Comparison of ENCODE assay signal across 5 cellular contexts in the genomic region with DNA sequence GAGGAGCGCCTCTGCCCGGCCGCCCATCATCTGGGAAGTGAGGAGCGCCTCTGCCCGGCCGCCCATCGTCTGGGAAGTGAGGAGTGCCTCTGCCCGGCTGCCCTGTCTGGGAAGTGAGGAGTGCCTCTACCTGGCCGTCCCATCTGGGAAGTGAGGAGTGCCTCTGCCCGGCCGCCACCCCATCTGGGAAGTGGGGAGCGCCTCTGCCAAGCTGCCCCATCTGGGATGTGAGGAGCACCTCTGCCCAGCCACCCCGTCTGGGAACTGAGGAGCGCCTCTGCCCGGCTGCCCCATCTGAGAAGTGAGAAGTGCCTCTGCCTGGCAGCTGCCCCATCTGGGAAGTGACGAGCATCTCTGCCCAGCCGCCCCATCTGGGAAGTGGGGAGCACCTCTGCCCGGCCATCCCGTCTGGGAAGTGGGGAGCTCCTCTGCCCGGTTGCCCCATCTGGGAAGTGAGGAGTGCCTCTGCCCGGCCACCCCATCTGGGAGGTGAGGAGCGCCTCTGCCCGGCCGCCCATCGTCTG. TPM values are rescaled to one million over a fixed set of nuclear protein-coding genes. Genes with fewer than 3 reads are reported as not detected.
"Had no signal": no experiment of that assay in that cellular context is flagged by ENCODE, and none has a peak within 500 bp of the region (broad histone marks: within the 10 kb centered on the region; RNA-seq: fewer than 3 reads in every experiment).

No MANE protein-coding gene starts in this region.

RNA-seq across cellular contexts. Expression of gene GSTA5, which starts 15.3 kb away (rescaled TPM):
- total RNA-seq: HT-29, HT1080, IMR-90, K562 had no signal
- polyA plus RNA-seq: IgD-negative memory B cell, IMR-90, K562 had no signal

RNA-seq across cellular contexts. Expression of gene GSTA1, which starts 21.7 kb away (rescaled TPM):
- total RNA-seq: HT-29, HT1080 had no signal
- polyA plus RNA-seq: IgD-negative memory B cell, K562 had no signal
